Comparison of ENCODE assay signal across 1 cellular context in genomic region chr4:17587094-17587822, GRCh38.
TF ChIP-seq lines count a peak whose summit lies in the region.

No MANE protein-coding gene starts in this region.

TF ChIP-seq in HepG2, 621 proteins besides CTCF, POLR2A, EP300 and RAD21 (continues in another document):
- TF ChIP-seq HNRNPK (IDR thresholded peaks at IDR 0.05; ENCODE audit: low read depth, low read length, poor library complexity, severe bottlenecking): no peak
- peak; percentile 47 for TF ChIP-seq ASH2L (IDR thresholded peaks at IDR 0.05; ENCODE audit: insufficient read length, low read depth, low read length)
- TF ChIP-seq ZNF318 (CRISPR knock-in tag; IDR thresholded peaks at IDR 0.05): 0 out of 2 replicates have a peak, but pooled peaks have one; percentile 1
- no peak for TF ChIP-seq CC2D1A (CRISPR knock-in tag; IDR thresholded peaks at IDR 0.05)
- 0 out of 2 replicates have a peak, but pooled peaks have one; percentile 10 for TF ChIP-seq FOSL2 (CRISPR knock-in tag; IDR thresholded peaks at IDR 0.05)
- no peak for TF ChIP-seq ZNF160 (CRISPR knock-in tag; IDR thresholded peaks at IDR 0.05)
- TF ChIP-seq SOX13 (IDR thresholded peaks at IDR 0.05): no peak
- TF ChIP-seq SOX13 (CRISPR knock-in tag; conservative IDR thresholded peaks at IDR 0.05 in 1 of 2, IDR thresholded peaks at IDR 0.05 in 1 of 2): 0 out of 4 replicates have a peak, but pooled peaks of 1 of the 2 experiments have one; percentile 9
- TF ChIP-seq EZH2 (conservative IDR thresholded peaks at IDR 0.05; ENCODE audit: low read depth, low read length): no peak
- no peak for TF ChIP-seq ZNF550 (CRISPR knock-in tag; IDR thresholded peaks at IDR 0.05; ENCODE audit: borderline replicate concordance)
- no peak for TF ChIP-seq ZNF670 (CRISPR knock-in tag; IDR thresholded peaks at IDR 0.05; ENCODE audit: borderline replicate concordance)
- TF ChIP-seq, protein P1, sequence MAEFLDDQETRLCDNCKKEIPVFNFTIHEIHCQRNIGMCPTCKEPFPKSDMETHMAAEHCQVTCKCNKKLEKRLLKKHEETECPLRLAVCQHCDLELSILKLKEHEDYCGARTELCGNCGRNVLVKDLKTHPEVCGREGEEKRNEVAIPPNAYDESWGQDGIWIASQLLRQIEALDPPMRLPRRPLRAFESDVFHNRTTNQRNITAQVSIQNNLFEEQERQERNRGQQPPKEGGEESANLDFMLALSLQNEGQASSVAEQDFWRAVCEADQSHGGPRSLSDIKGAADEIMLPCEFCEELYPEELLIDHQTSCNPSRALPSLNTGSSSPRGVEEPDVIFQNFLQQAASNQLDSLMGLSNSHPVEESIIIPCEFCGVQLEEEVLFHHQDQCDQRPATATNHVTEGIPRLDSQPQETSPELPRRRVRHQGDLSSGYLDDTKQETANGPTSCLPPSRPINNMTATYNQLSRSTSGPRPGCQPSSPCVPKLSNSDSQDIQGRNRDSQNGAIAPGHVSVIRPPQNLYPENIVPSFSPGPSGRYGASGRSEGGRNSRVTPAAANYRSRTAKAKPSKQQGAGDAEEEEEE (CRISPR knock-in tag; IDR thresholded peaks at IDR 0.05; ENCODE audit: borderline replicate concordance): no peak
- peak; percentile 8; the same call in 1 of the 2 replicates for TF ChIP-seq SOX5 (CRISPR knock-in tag; IDR thresholded peaks at IDR 0.05; ENCODE audit: borderline replicate concordance)
- TF ChIP-seq KAT7 (CRISPR knock-in tag; IDR thresholded peaks at IDR 0.05; ENCODE audit: borderline replicate concordance): no peak
- no peak for TF ChIP-seq GZF1 (CRISPR knock-in tag; IDR thresholded peaks at IDR 0.05)
- no peak for TF ChIP-seq SPEN (CRISPR knock-in tag; IDR thresholded peaks at IDR 0.05; ENCODE audit: low read depth)
- no peak for TF ChIP-seq ZNF790 (CRISPR knock-in tag; IDR thresholded peaks at IDR 0.05; ENCODE audit: borderline replicate concordance)
- TF ChIP-seq DPF2 (CRISPR knock-in tag; IDR thresholded peaks at IDR 0.05; ENCODE audit: borderline replicate concordance, low read depth): no peak
- TF ChIP-seq ZNF33B (CRISPR knock-in tag; IDR thresholded peaks at IDR 0.05): no peak
- TF ChIP-seq WIZ (CRISPR knock-in tag; IDR thresholded peaks at IDR 0.05): no peak
- TF ChIP-seq ZNF282 (IDR thresholded peaks at IDR 0.05; ENCODE audit: partially characterized antibody): no peak
- TF ChIP-seq PTBP1 (IDR thresholded peaks at IDR 0.05; ENCODE audit: low read depth, low read length, poor library complexity, severe bottlenecking): no peak
- TF ChIP-seq ZNF563 (CRISPR knock-in tag; IDR thresholded peaks at IDR 0.05): no peak
- TF ChIP-seq PAXIP1 (CRISPR knock-in tag; conservative IDR thresholded peaks at IDR 0.05): no peak
- TF ChIP-seq PRMT3 (CRISPR knock-in tag; IDR thresholded peaks at IDR 0.05; ENCODE audit: borderline replicate concordance, low read depth): no peak
- TF ChIP-seq FOSL1 (CRISPR knock-in tag; IDR thresholded peaks at IDR 0.05; ENCODE audit: borderline replicate concordance): no peak
- TF ChIP-seq TP53 (CRISPR knock-in tag; conservative IDR thresholded peaks at IDR 0.05): no peak
- no peak for TF ChIP-seq ZNF558 (CRISPR knock-in tag; IDR thresholded peaks at IDR 0.05; ENCODE audit: borderline replicate concordance)
- no peak for TF ChIP-seq AHDC1 (CRISPR knock-in tag; IDR thresholded peaks at IDR 0.05; ENCODE audit: borderline replicate concordance)
- TF ChIP-seq ZSCAN21 (CRISPR knock-in tag; IDR thresholded peaks at IDR 0.05; ENCODE audit: borderline replicate concordance): no peak
- TF ChIP-seq IKZF5 (CRISPR knock-in tag; IDR thresholded peaks at IDR 0.05): no peak
- no peak for TF ChIP-seq IKZF1 (IDR thresholded peaks at IDR 0.05)
- TF ChIP-seq XRCC5 (optimal IDR thresholded peaks at IDR 0.05; ENCODE audit: low read length): no peak
- TF ChIP-seq DBP (CRISPR knock-in tag; IDR thresholded peaks at IDR 0.05; ENCODE audit: not compliant biosample characterization): no peak
- TF ChIP-seq ZC3H4 (CRISPR knock-in tag; IDR thresholded peaks at IDR 0.05; ENCODE audit: borderline replicate concordance): no peak
- TF ChIP-seq HOXA5 (CRISPR knock-in tag; IDR thresholded peaks at IDR 0.05): no peak
- TF ChIP-seq RBAK (CRISPR knock-in tag; IDR thresholded peaks at IDR 0.05): no peak
- peak; percentile 59; the same call in 1 of the 2 replicates for TF ChIP-seq NCOR1 (IDR thresholded peaks at IDR 0.05; ENCODE audit: borderline replicate concordance, low read length)
- TF ChIP-seq BCL6 (CRISPR knock-in tag; IDR thresholded peaks at IDR 0.05): no peak
- TF ChIP-seq NCOA1 (CRISPR knock-in tag; IDR thresholded peaks at IDR 0.05): no peak
- TF ChIP-seq PAX8 (CRISPR knock-in tag; IDR thresholded peaks at IDR 0.05; ENCODE audit: borderline replicate concordance): no peak
